ENCODE assay signal across 12 cellular contexts in the genomic region with DNA sequence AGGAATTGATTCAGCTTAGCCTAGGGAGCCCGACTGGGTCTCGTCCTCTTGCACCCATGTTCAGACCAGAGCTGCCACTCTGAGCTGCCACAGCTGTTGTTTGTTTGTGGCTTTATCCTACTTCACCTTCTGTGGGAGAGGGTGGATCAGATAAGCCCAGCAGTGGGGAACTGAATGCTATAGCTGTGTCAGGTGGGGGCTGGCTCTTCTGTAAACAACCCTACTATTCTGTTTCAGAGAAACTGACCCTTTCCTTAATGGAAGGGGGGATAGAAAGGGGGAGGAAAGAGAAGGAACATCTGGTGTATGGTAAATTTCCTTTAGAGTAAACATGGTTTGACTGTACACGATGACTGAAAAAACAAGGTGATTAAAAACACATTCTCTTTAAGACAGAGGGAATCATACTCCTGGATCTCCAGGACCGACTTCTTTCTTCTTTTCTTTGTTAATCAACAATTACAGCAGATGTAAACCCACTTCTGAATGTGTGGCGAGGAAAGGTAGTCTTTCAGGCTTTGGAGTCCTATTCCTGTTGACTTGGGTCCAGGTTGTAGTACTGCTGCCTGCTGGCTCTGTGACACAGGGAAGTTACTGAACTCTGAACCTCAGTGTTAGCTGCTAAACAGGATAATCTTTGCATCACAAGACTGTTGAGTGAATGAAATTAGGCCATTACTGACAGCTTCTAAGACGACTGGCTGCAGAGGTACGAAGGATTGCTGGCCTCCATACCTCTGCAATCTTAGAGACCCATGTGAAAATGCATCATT. TPM values are rescaled to one million over a fixed set of nuclear protein-coding genes. Genes with fewer than 3 reads are reported as not detected.
A peak's percentile ranks its signal among the peaks of the same experiment; 100 is the strongest.
DNase-seq lines count a peak whose midpoint lies in the region; ATAC-seq and TF ChIP-seq lines count a peak whose summit lies in the region.
"Had no signal": no experiment of that assay in that cellular context is flagged by ENCODE, and none has a peak within 500 bp of the region (broad histone marks: within the 10 kb centered on the region; RNA-seq: fewer than 3 reads in every experiment).

No MANE protein-coding gene starts in this region.

- 53 to 69% methylated on average over 7 of the region's 7 CpGs for WGBS in heart right ventricle, 2 donors

- peaks cover 10 to 77% (median 68%) of the 10 kb centered on the region in 9 donors for H3K4me1 ChIP-seq in heart right ventricle
- peaks cover 49 to 54% of the 10 kb centered on the region in 2 donors for H3K4me1 ChIP-seq in mucosa of rectum (ENCODE audit: control insufficient read depth in 2 of 2, insufficient read depth in 2 of 2, low read length in 2 of 2)
- H3K4me1 ChIP-seq in CD8-positive, alpha-beta T cell (ENCODE audit: insufficient read depth, low read length): no peaks in the 10 kb centered on the region

- DNase-seq in heart right ventricle: no peak
- DNase-seq in left ventricle myocardium superior: no peak
- peak; percentile 28 for DNase-seq in dermis blood vessel endothelial cell
- no peak for DNase-seq in CD8-positive, alpha-beta T cell
- DNase-seq: activated CD4-positive, alpha-beta memory T cell treated with anti-CD3 and anti-CD28 coated beads, Interleukin-2, amount 10 ng/mL, durations not matched to agents 7 days and 5 days; central memory CD4-positive, alpha-beta T cell; stimulated activated CD8-positive, alpha-beta memory T cell treated with anti-CD3 and anti-CD28 coated beads, Interleukin-4, amount 100 ng/mL, for 48 hours had no signal

- H3K27me3 ChIP-seq in heart right ventricle: no peaks in the 10 kb centered on the region
- H3K27me3 ChIP-seq in mucosa of rectum (ENCODE audit: control insufficient read depth in 2 of 2, insufficient read depth in 2 of 2, low read length in 2 of 2): no peaks in the 10 kb centered on the region
- no peaks in the 10 kb centered on the region for H3K27me3 ChIP-seq in CD8-positive, alpha-beta T cell (ENCODE audit: insufficient read depth, low read length)
- H3K27me3 ChIP-seq: SJSA1 had no signal

- H3K9me3 Mint-ChIP-seq in CD8-positive, alpha-beta T cell: no peaks in the 10 kb centered on the region
- H3K9me3 Mint-ChIP-seq: activated CD4-positive, alpha-beta memory T cell treated with anti-CD3 and anti-CD28 coated beads, Interleukin-2, amount 10 ng/mL, durations not matched to agents 7 days and 5 days had no signal

- H3K9me3 ChIP-seq in heart right ventricle (no peaks in the 10 kb centered on the region), mucosa of rectum (ENCODE audit: control insufficient read depth in 2 of 2, low read length in 2 of 2) (no peaks in the 10 kb centered on the region)
- no peaks in the 10 kb centered on the region for H3K9me3 ChIP-seq in CD8-positive, alpha-beta T cell (ENCODE audit: low read length)
- H3K9me3 ChIP-seq: SJSA1 had no signal

- H3K27ac Mint-ChIP-seq in CD8-positive, alpha-beta T cell: no peak overlapping the region
- H3K27ac Mint-ChIP-seq: activated CD4-positive, alpha-beta memory T cell treated with anti-CD3 and anti-CD28 coated beads, Interleukin-2, amount 10 ng/mL, durations not matched to agents 7 days and 5 days had no signal

- POLR2A ChIA-PET in CD8-positive, alpha-beta T cell (lab: Charles Lee): interaction anchor here (0.5 kb wide), 1 partner anchor 97 kb away, joined by 4 read pairs; no protein-coding TSS in a partner anchor

- H3K4me1 Mint-ChIP-seq in CD8-positive, alpha-beta T cell (ENCODE audit: low read depth): peaks cover 32% of the 10 kb centered on the region

- no peak overlapping the region for H3K4me3 ChIP-seq in heart right ventricle
- no peak overlapping the region for H3K4me3 ChIP-seq in mucosa of rectum (ENCODE audit: low read length in 2 of 2)
- H3K4me3 ChIP-seq in CD8-positive, alpha-beta T cell (ENCODE audit: low read depth, low read length): no peak overlapping the region

- H3K9ac ChIP-seq in mucosa of rectum (ENCODE audit: low read depth in 1 of 2, low read length in 2 of 2): peak overlapping the region in 1 of 2 donors; percentile 27

- no peak overlapping the region for H3K4me3 Mint-ChIP-seq in CD8-positive, alpha-beta T cell
- H3K4me3 Mint-ChIP-seq: activated CD4-positive, alpha-beta memory T cell treated with anti-CD3 and anti-CD28 coated beads, Interleukin-2, amount 10 ng/mL, durations not matched to agents 7 days and 5 days had no signal

- H3K27ac ChIP-seq in heart right ventricle: peak overlapping the region in 8 of 10 donors; percentile 3 to 58 (median 44)
- peak overlapping the region; percentile 53 to 63 for H3K27ac ChIP-seq in mucosa of rectum (ENCODE audit: low read depth in 2 of 2, low read length in 2 of 2)
- no peak overlapping the region for H3K27ac ChIP-seq in CD8-positive, alpha-beta T cell (ENCODE audit: low read depth, low read length)
- H3K27ac ChIP-seq: SJSA1 had no signal

- intact Hi-C loops in heart right ventricle (cut with DNase I) (loop anchor here in 1 of 10 donors (5.0 kb wide), 1 partner anchor 38 kb away; the partner anchor contains the start of gene TSPAN14), left ventricle myocardium superior (cut with micrococcal nuclease) (no loop called here)
- intact Hi-C loops in CD8-positive, alpha-beta T cell (cut with DNase I, micrococcal nuclease): no loop called here

- ATAC-seq in heart right ventricle (no peak), left ventricle myocardium superior (no peak), GM21723 (IDR thresholded peaks at IDR 0.05; ENCODE audit: unreplicated experiment) (no peak), HG03045 (IDR thresholded peaks at IDR 0.05; ENCODE audit: unreplicated experiment) (no peak), HG03095 (IDR thresholded peaks at IDR 0.05; ENCODE audit: unreplicated experiment) (no peak)
- ATAC-seq in CD8-positive, alpha-beta T cell: no peak

- H3K36me3 ChIP-seq in heart right ventricle (no peaks in the 10 kb centered on the region), mucosa of rectum (ENCODE audit: control insufficient read depth in 2 of 2, insufficient read depth in 2 of 2, low read length in 2 of 2) (no peaks in the 10 kb centered on the region)
- H3K36me3 ChIP-seq in CD8-positive, alpha-beta T cell (ENCODE audit: insufficient read depth, low read length): no peaks in the 10 kb centered on the region
- H3K36me3 ChIP-seq: SJSA1 had no signal

- CTCF ChIA-PET in CD8-positive, alpha-beta T cell (lab: Charles Lee): interaction anchor here (2.5 kb wide), 1 partner anchor 91 kb away, joined by 12 read pairs; no protein-coding TSS in a partner anchor

- H3K36me3 Mint-ChIP-seq in CD8-positive, alpha-beta T cell: no peaks in the 10 kb centered on the region

- TF ChIP-seq CTCF in heart right ventricle (IDR thresholded peaks at IDR 0.05): no peak
- no peak for TF ChIP-seq CTCF in CD8-positive, alpha-beta T cell (IDR thresholded peaks at IDR 0.05)

- H3K27me3 Mint-ChIP-seq in CD8-positive, alpha-beta T cell (ENCODE audit: low read depth): no peaks in the 10 kb centered on the region

RNA-seq across cellular contexts. Expression of gene PRXL2A, which starts 6.0 kb away (rescaled TPM):
- total RNA-seq in heart right ventricle: 100 to 1,000 TPM in 3 of 10 donors, 10 to 100 TPM in 7; 57.3 to 135 (median 84.3) TPM
- polyA plus RNA-seq in heart right ventricle: 10 to 100 TPM; 46.0 to 54.6 TPM
- total RNA-seq in left ventricle myocardium superior: 119 TPM
- 343 and 346 TPM in 2 replicates for total RNA-seq in dermis blood vessel endothelial cell
- 1 to 10 TPM; 4.6 to 5.1 TPM for total RNA-seq in CD8-positive, alpha-beta T cell

RNA-seq across cellular contexts. Expression of gene TSPAN14, which starts 39.8 kb away (rescaled TPM):
- total RNA-seq in heart right ventricle: 10 to 100 TPM; 21.7 to 57.2 (median 27.6) TPM
- polyA plus RNA-seq in heart right ventricle: 10 to 100 TPM; 16.9 to 35.0 TPM
- total RNA-seq in left ventricle myocardium superior: 41.2 TPM
- 91.0 and 148 TPM in 2 replicates for total RNA-seq in dermis blood vessel endothelial cell
- total RNA-seq in CD8-positive, alpha-beta T cell: 10 to 100 TPM; 63.9 to 66.1 TPM

RNA-seq across cellular contexts. Expression of gene DYDC2, which starts 57.7 kb away (rescaled TPM):
- not detected for total RNA-seq in heart right ventricle
- not detected for polyA plus RNA-seq in heart right ventricle
- not detected for total RNA-seq in left ventricle myocardium superior
- not detected in 2 replicates for total RNA-seq in dermis blood vessel endothelial cell
- not detected for total RNA-seq in CD8-positive, alpha-beta T cell
- total RNA-seq: activated CD4-positive, alpha-beta memory T cell treated with anti-CD3 and anti-CD28 coated beads, Interleukin-2, amount 10 ng/mL, durations not matched to agents 7 days and 5 days; SJSA1 had no signal

RNA-seq across cellular contexts. Expression of gene DYDC1, which starts 57.8 kb away (rescaled TPM):
- total RNA-seq in heart right ventricle: not detected
- polyA plus RNA-seq in heart right ventricle: not detected
- not detected for total RNA-seq in left ventricle myocardium superior
- not detected in 2 replicates for total RNA-seq in dermis blood vessel endothelial cell
- total RNA-seq in CD8-positive, alpha-beta T cell: not detected
- total RNA-seq: activated CD4-positive, alpha-beta memory T cell treated with anti-CD3 and anti-CD28 coated beads, Interleukin-2, amount 10 ng/mL, durations not matched to agents 7 days and 5 days; SJSA1 had no signal

Comparison
In these comparisons a context has a peak if more than half of its experiments do, and no peak if none do; other contexts are left out.
1. RNA of gene PRXL2A, which starts 6.0 kb away (total RNA-seq): 343 to 346 TPM in dermis blood vessel endothelial cell, 119 TPM in left ventricle myocardium superior (single experiment) and 57.3 to 135 TPM in heart right ventricle; 4.6 to 5.1 TPM in CD8-positive, alpha-beta T cell; every median in the first group is over 4 times any median in the second.